Comparison of ENCODE assay signal across 37 cellular contexts in genomic region chr11:61619827-61620226, GRCh38. TPM values are rescaled to one million over a fixed set of nuclear protein-coding genes. Genes with fewer than 3 reads are reported as not detected.
"Had no signal": no experiment of that assay in that cellular context is flagged by ENCODE, and none has a peak within 500 bp of the region (broad histone marks: within the 10 kb centered on the region; RNA-seq: fewer than 3 reads in every experiment).

No MANE protein-coding gene starts in this region.

- H3K36me3 ChIP-seq: adrenal gland, brain microvascular endothelial cell, breast epithelium had no signal

- H3K4me3 Mint-ChIP-seq: activated B cell treated with CpG ODN at 0.5 μM for 24 hours; activated CD4-positive, alpha-beta memory T cell treated with anti-CD3 and anti-CD28 coated beads for 36 hours; activated CD4-positive, alpha-beta T cell treated with anti-CD3 and anti-CD28 coated beads, Interleukin-2, amount 10 ng/mL, durations not matched to agents 24 days and 14 days; activated CD8-positive, alpha-beta T cell treated with anti-CD3 and anti-CD28 coated beads for 36 hours; activated naive CD4-positive, alpha-beta T cell treated with anti-CD3 and anti-CD28 coated beads for 36 hours; activated naive CD8-positive, alpha-beta T cell treated with anti-CD3 and anti-CD28 coated beads, Interleukin-2, amount 10 ng/mL, durations not matched to agents 7 days and 5 days; activated T-cell treated with anti-CD3 and anti-CD28 coated beads, Interleukin-2, amount 50 U/mL, for 4 hours; activated T-cell treated with anti-CD3 and anti-CD28 coated beads, Interleukin-2, amount 50 U/mL, for 72 hours; activated T-helper 1 cell treated with anti-CD3 and anti-CD28 coated beads, Interleukin-12 subunit alpha, Interleukin-12 subunit beta, Interleukin-2, Interleukin-4 antibody, amounts not matched to agents 30 ng/mL and 10 ng/mL and 1 ng/mL, durations not matched to agents 14 hours and 24 hours and 36 hours; activated T-helper 17 cell treated with anti-CD3 and anti-CD28 coated beads, Interleukin-2, amount 50 U/mL, for 72 hours; T-helper 1 cell treated with Interleukin-12 subunit alpha and Interleukin-12 subunit beta and Interleukin-4 antibody, amounts not matched to agents 30 μg/mL and 1 μg/mL, for 36 hours; T-helper 2 cell treated with Interferon-gamma antibody and Interleukin-4, amounts not matched to agents 5 μg/mL and 100 μg/mL, for 36 hours had no signal

- H3K9me3 ChIP-seq: adrenal gland, body of pancreas, breast epithelium had no signal

- H3K4me3 ChIP-seq: adrenal gland, body of pancreas, breast epithelium had no signal

- H3K27me3 ChIP-seq: body of pancreas, brain microvascular endothelial cell, breast epithelium had no signal

- H3K27ac Mint-ChIP-seq: activated B cell treated with CpG ODN at 0.5 μM for 24 hours; activated CD4-positive, alpha-beta memory T cell treated with anti-CD3 and anti-CD28 coated beads for 36 hours; activated CD4-positive, alpha-beta T cell treated with anti-CD3 and anti-CD28 coated beads, Interleukin-2, amount 10 ng/mL, durations not matched to agents 24 days and 14 days; activated CD8-positive, alpha-beta T cell treated with anti-CD3 and anti-CD28 coated beads for 36 hours; activated naive CD4-positive, alpha-beta T cell treated with anti-CD3 and anti-CD28 coated beads for 36 hours; activated naive CD4-positive, alpha-beta T cell treated with anti-CD3 and anti-CD28 coated beads, Interleukin-2, amount 50 U/mL, for 72 hours; activated naive CD8-positive, alpha-beta T cell treated with anti-CD3 and anti-CD28 coated beads, Interleukin-2, amount 10 ng/mL, durations not matched to agents 7 days and 5 days; activated T-cell treated with anti-CD3 and anti-CD28 coated beads, Interleukin-2, amount 50 U/mL, for 72 hours; activated T-helper 1 cell treated with anti-CD3 and anti-CD28 coated beads, Interleukin-12 subunit alpha, Interleukin-12 subunit beta, Interleukin-2, Interleukin-4 antibody, amounts not matched to agents 30 ng/mL and 10 ng/mL and 1 ng/mL, durations not matched to agents 14 hours and 24 hours and 36 hours; activated T-helper 17 cell treated with anti-CD3 and anti-CD28 coated beads, Interleukin-2, amount 50 U/mL, for 72 hours; T-helper 1 cell treated with Interleukin-12 subunit alpha and Interleukin-12 subunit beta and Interleukin-4 antibody, amounts not matched to agents 30 μg/mL and 1 μg/mL, for 36 hours; T-helper 2 cell treated with Interferon-gamma antibody and Interleukin-4, amounts not matched to agents 5 μg/mL and 100 μg/mL, for 36 hours had no signal

- DNase-seq: activated B cell treated with CpG ODN at 0.5 μM for 24 hours; activated CD4-positive, alpha-beta memory T cell treated with anti-CD3 and anti-CD28 coated beads for 36 hours; activated CD4-positive, alpha-beta T cell treated with anti-CD3 and anti-CD28 coated beads for 4 hours; activated CD4-positive, alpha-beta T cell treated with anti-CD3 and anti-CD28 coated beads, Interleukin-2, amount 10 ng/mL, durations not matched to agents 24 days and 14 days; activated CD4-positive, alpha-beta T cell treated with anti-CD3 and anti-CD28 coated beads, Interleukin-2, amount 50 U/mL, for 1 hour; activated CD4-positive, alpha-beta T cell treated with anti-CD3 and anti-CD28 coated beads, Interleukin-2, amount 50 U/mL, for 4 hours; activated CD4-positive, CD25-positive, alpha-beta regulatory T cell treated with anti-CD3 and anti-CD28 coated beads, Interleukin-2, amount 50 U/mL, for 72 hours; activated CD8-positive, alpha-beta memory T cell treated with anti-CD3 and anti-CD28 coated beads, Interleukin-2, amount 50 U/mL, for 4 hours; activated CD8-positive, alpha-beta T cell treated with anti-CD3 and anti-CD28 coated beads for 36 hours; activated effector memory CD4-positive, alpha-beta T cell treated with anti-CD3 and anti-CD28 coated beads, Interleukin-2, amount 50 U/mL, for 16 hours; activated gamma-delta T cell treated with Interleukin-2 at 50 U/mL for 16 hours; activated naive CD4-positive, alpha-beta T cell; activated naive CD4-positive, alpha-beta T cell treated with anti-CD3 and anti-CD28 coated beads for 36 hours; activated naive CD4-positive, alpha-beta T cell treated with anti-CD3 and anti-CD28 coated beads, Interleukin-2, amount 50 U/mL, for 16 hours; activated naive CD8-positive, alpha-beta T cell treated with anti-CD3 and anti-CD28 coated beads, Interleukin-2, amount 10 ng/mL, durations not matched to agents 7 days and 5 days; activated T-cell treated with anti-CD3 and anti-CD28 coated beads for 4 hours; activated T-cell treated with anti-CD3 and anti-CD28 coated beads, Interleukin-2, amount 50 U/mL, for 1 hour; activated T-cell treated with anti-CD3 and anti-CD28 coated beads, Interleukin-2, amount 50 U/mL, for 4 hours; activated T-cell treated with anti-CD3 and anti-CD28 coated beads, Interleukin-2, amount 50 U/mL, for 72 hours; adrenal gland; amniotic stem cell; aorta; body of pancreas; brain microvascular endothelial cell; central memory CD4-positive, alpha-beta T cell; T-helper 1 cell; T-helper 2 cell; T-helper 9 cell had no signal

- H3K27ac ChIP-seq: adrenal gland, body of pancreas, brain microvascular endothelial cell, breast epithelium, VCaP had no signal

- FAIRE-seq: astrocyte, TTC549 had no signal

- H3K4me1 ChIP-seq: adrenal gland, body of pancreas, breast epithelium had no signal

- ATAC-seq: activated CD8-positive, alpha-beta T cell treated with anti-CD3 and anti-CD28 coated beads for 36 hours; activated naive CD4-positive, alpha-beta T cell treated with anti-CD3 and anti-CD28 coated beads, Interleukin-2, amount 50 U/mL, for 72 hours; activated T-cell treated with anti-CD3 and anti-CD28 coated beads, Interleukin-2, amount 50 U/mL, for 4 hours; activated T-cell treated with anti-CD3 and anti-CD28 coated beads, Interleukin-2, amount 50 U/mL, for 72 hours; activated T-helper 17 cell treated with anti-CD3 and anti-CD28 coated beads, Interleukin-2, amount 50 U/mL, for 72 hours; body of pancreas had no signal

- H3K4me1 Mint-ChIP-seq: activated B cell treated with CpG ODN at 0.5 μM for 24 hours; activated CD4-positive, alpha-beta T cell treated with anti-CD3 and anti-CD28 coated beads, Interleukin-2, amount 10 ng/mL, durations not matched to agents 24 days and 14 days; activated naive CD8-positive, alpha-beta T cell treated with anti-CD3 and anti-CD28 coated beads, Interleukin-2, amount 10 ng/mL, durations not matched to agents 7 days and 5 days; activated T-helper 17 cell treated with anti-CD3 and anti-CD28 coated beads, Interleukin-2, amount 50 U/mL, for 72 hours had no signal

- H3K9me3 Mint-ChIP-seq: activated B cell treated with CpG ODN at 0.5 μM for 24 hours; activated CD4-positive, alpha-beta memory T cell treated with anti-CD3 and anti-CD28 coated beads for 36 hours; activated CD4-positive, alpha-beta T cell treated with anti-CD3 and anti-CD28 coated beads, Interleukin-2, amount 10 ng/mL, durations not matched to agents 24 days and 14 days; activated CD8-positive, alpha-beta T cell treated with anti-CD3 and anti-CD28 coated beads for 36 hours; activated naive CD4-positive, alpha-beta T cell treated with anti-CD3 and anti-CD28 coated beads for 36 hours; activated naive CD4-positive, alpha-beta T cell treated with anti-CD3 and anti-CD28 coated beads, Interleukin-2, amount 50 U/mL, for 72 hours; activated naive CD8-positive, alpha-beta T cell treated with anti-CD3 and anti-CD28 coated beads, Interleukin-2, amount 10 ng/mL, durations not matched to agents 7 days and 5 days; activated T-cell treated with anti-CD3 and anti-CD28 coated beads, Interleukin-2, amount 50 U/mL, for 4 hours; activated T-cell treated with anti-CD3 and anti-CD28 coated beads, Interleukin-2, amount 50 U/mL, for 72 hours; activated T-helper 1 cell treated with anti-CD3 and anti-CD28 coated beads, Interleukin-12 subunit alpha, Interleukin-12 subunit beta, Interleukin-2, Interleukin-4 antibody, amounts not matched to agents 30 ng/mL and 10 ng/mL and 1 ng/mL, durations not matched to agents 14 hours and 24 hours and 36 hours; activated T-helper 17 cell treated with anti-CD3 and anti-CD28 coated beads, Interleukin-2, amount 50 U/mL, for 72 hours; T-helper 1 cell treated with Interleukin-12 subunit alpha and Interleukin-12 subunit beta and Interleukin-4 antibody, amounts not matched to agents 30 μg/mL and 1 μg/mL, for 36 hours; T-helper 2 cell treated with Interferon-gamma antibody and Interleukin-4, amounts not matched to agents 5 μg/mL and 100 μg/mL, for 36 hours had no signal

- H3K36me3 Mint-ChIP-seq: activated CD4-positive, alpha-beta memory T cell treated with anti-CD3 and anti-CD28 coated beads for 36 hours; activated naive CD4-positive, alpha-beta T cell treated with anti-CD3 and anti-CD28 coated beads, Interleukin-2, amount 50 U/mL, for 72 hours; activated naive CD8-positive, alpha-beta T cell treated with anti-CD3 and anti-CD28 coated beads, Interleukin-2, amount 10 ng/mL, durations not matched to agents 7 days and 5 days had no signal

RNA-seq across cellular contexts. Expression of gene SYT7, which starts 39.0 kb away (rescaled TPM):
- total RNA-seq: activated B cell treated with CpG ODN at 0.5 μM for 24 hours; activated CD4-positive, alpha-beta memory T cell treated with anti-CD3 and anti-CD28 coated beads for 36 hours; activated CD8-positive, alpha-beta T cell treated with anti-CD3 and anti-CD28 coated beads for 36 hours; activated naive CD4-positive, alpha-beta T cell treated with anti-CD3 and anti-CD28 coated beads for 36 hours; activated naive CD4-positive, alpha-beta T cell treated with anti-CD3 and anti-CD28 coated beads, Interleukin-2, amount 50 U/mL, for 72 hours; activated naive CD8-positive, alpha-beta T cell treated with anti-CD3 and anti-CD28 coated beads, Interleukin-2, amount 10 ng/mL, durations not matched to agents 7 days and 5 days; activated T-cell treated with anti-CD3 and anti-CD28 coated beads, Interleukin-2, amount 50 U/mL, for 72 hours had no signal
